In the genomic region with DNA sequence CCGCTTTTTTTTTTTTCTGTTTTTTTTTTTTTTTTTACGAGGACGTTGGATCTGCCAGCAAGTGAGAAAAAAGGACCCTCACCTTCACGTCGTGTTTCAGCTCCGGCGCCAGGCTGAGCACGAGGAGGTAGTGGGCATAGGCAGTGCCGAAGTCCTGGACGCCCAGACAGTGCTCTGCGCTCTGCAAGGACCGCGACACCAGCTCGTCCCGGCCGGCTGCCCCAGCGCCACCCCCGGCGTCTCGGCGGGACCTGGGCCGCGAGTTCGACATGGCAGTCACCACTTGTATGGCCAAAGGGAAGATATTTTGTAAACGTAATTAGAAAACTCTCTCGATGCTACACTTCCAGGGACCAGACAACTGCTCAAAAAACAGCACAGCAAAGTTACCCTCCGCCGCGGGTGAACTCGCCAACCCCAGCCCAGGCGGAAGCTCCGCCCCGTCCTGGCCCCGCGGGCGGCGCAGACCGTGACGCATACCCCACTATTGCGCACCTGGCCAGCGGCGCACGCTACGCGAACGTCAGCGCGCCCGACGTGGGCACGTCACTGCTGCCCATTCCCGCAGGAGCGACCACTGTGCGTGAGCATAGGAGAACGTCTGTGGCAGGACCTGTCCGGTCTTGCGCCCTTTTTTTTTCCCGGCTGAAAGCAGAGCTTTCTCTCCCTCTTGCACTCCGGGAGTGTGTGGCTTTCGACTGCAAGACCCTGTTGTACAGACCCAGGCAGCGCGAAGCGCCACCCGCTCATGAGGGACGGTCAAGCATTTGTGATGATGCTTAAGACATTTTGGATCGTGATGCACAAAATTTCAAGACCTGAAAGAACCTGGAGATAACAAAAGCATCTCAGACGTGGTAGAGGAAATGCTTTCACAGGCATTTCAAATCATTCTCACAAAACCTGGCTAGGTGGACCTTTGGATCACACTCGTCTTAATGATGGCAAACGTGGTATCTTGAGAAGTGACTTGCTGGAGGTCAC, we compare ENCODE assay signal across 8 cellular contexts. TPM values are rescaled to one million over a fixed set of nuclear protein-coding genes. Genes with fewer than 3 reads are reported as not detected.
A peak's percentile ranks its signal among the peaks of the same experiment; 100 is the strongest.
DNase-seq lines count a peak whose midpoint lies in the region; ATAC-seq lines count a peak whose summit lies in the region.

PRMT9 (minus strand) TSS at position 447 of the 984 bp plus-strand sequence; CDS start at position 271, 176 bp downstream.

- H3K9me3 Mint-ChIP-seq in activated T-cell treated with anti-CD3 and anti-CD28 coated beads, Interleukin-2, amount 50 U/mL, for 24 hours: no peaks in the 10 kb centered on the region

- peak within 1 kb of the TSS; percentile 78 for H3K9ac ChIP-seq in HUES64 (ENCODE audit: low read depth, low read length)
- peak within 1 kb of the TSS; percentile 97 for H3K9ac ChIP-seq in mucosa of stomach (ENCODE audit: low read length)

- H3K27me3 Mint-ChIP-seq in activated T-cell treated with anti-CD3 and anti-CD28 coated beads, Interleukin-2, amount 50 U/mL, for 24 hours: peaks cover 13% of the 10 kb centered on the region

- H3K27ac Mint-ChIP-seq in activated T-cell treated with anti-CD3 and anti-CD28 coated beads, Interleukin-2, amount 50 U/mL, for 24 hours: peak within 1 kb of the TSS; percentile 95

- DNase-seq in DMS153 (lab: John Stamatoyannopoulos, UW): peak; percentile 69
- peak; percentile 96 for DNase-seq in OCI-M1 (lab: John Stamatoyannopoulos, UW)
- DNase-seq in activated T-cell treated with anti-CD3 and anti-CD28 coated beads, Interleukin-2, amount 50 U/mL, for 24 hours: peak; percentile 93
- DNase-seq in stimulated activated CD8-positive, alpha-beta memory T cell treated with anti-CD3 and anti-CD28 coated beads, Interleukin-4, amount 100 ng/mL, for 48 hours: peak; percentile 92

- H3K4me3 ChIP-seq in HUES64 (ENCODE audit: low read length) (peak within 1 kb of the TSS; percentile 87), esophagus (ENCODE audit: low read depth in 1 of 2, low read length in 2 of 2) (peak within 1 kb of the TSS; percentile 69 to 72), mucosa of stomach (ENCODE audit: low read length) (peak within 1 kb of the TSS; percentile 95)

- peak; percentile 100 for ATAC-seq in GM21515 (IDR thresholded peaks at IDR 0.05; ENCODE audit: unreplicated experiment)

- peaks cover 6% of the 10 kb centered on the region; the same call in 1 of the 2 replicates for H3K36me3 ChIP-seq in HUES64 (ENCODE audit: insufficient read depth, low read length)
- no peaks in the 10 kb centered on the region for H3K36me3 ChIP-seq in esophagus (ENCODE audit: control insufficient read depth in 2 of 2, insufficient read depth in 2 of 2, low read length in 1 of 2)
- no peaks in the 10 kb centered on the region for H3K36me3 ChIP-seq in mucosa of stomach (ENCODE audit: control insufficient read depth, insufficient read depth, low read length)

- H3K4me3 Mint-ChIP-seq in activated T-cell treated with anti-CD3 and anti-CD28 coated beads, Interleukin-2, amount 50 U/mL, for 24 hours: peak within 1 kb of the TSS; percentile 85

- H3K4me1 ChIP-seq in HUES64 (ENCODE audit: insufficient read depth, low read length) (peaks cover 14% of the 10 kb centered on the region), esophagus (ENCODE audit: control insufficient read depth in 2 of 2, insufficient read depth in 2 of 2, low read length in 1 of 2) (no peaks in the 10 kb centered on the region), mucosa of stomach (ENCODE audit: control insufficient read depth, insufficient read depth, low read length) (no peaks in the 10 kb centered on the region)

- 1% methylated on average over 68 of the region's 69 CpGs for WGBS in HUES64
- 0 to 1% methylated on average over 69 of the region's 69 CpGs for WGBS in esophagus, 2 donors

- H3K36me3 Mint-ChIP-seq in activated T-cell treated with anti-CD3 and anti-CD28 coated beads, Interleukin-2, amount 50 U/mL, for 24 hours (ENCODE audit: low read depth): peaks cover 22% of the 10 kb centered on the region

- peaks cover 29% of the 10 kb centered on the region for H3K4me1 Mint-ChIP-seq in activated T-cell treated with anti-CD3 and anti-CD28 coated beads, Interleukin-2, amount 50 U/mL, for 24 hours (ENCODE audit: low read depth)

- H3K27ac ChIP-seq in HUES64 (ENCODE audit: low read depth, low read length): peak within 1 kb of the TSS; percentile 55; the same call in 1 of the 2 replicates
- H3K27ac ChIP-seq in esophagus (ENCODE audit: low read depth in 2 of 2, low read length in 1 of 2): peak within 1 kb of the TSS; percentile 69 to 79

- H3K9me3 ChIP-seq in HUES64 (ENCODE audit: insufficient read depth, low read depth, low read length) (no peaks in the 10 kb centered on the region), esophagus (ENCODE audit: control insufficient read depth in 2 of 2, insufficient read depth in 1 of 2, low read depth in 1 of 2, low read length in 1 of 2) (no peaks in the 10 kb centered on the region), mucosa of stomach (ENCODE audit: control insufficient read depth, low read length) (no peaks in the 10 kb centered on the region)

- H3K27me3 ChIP-seq in HUES64 (ENCODE audit: insufficient read depth, low read length) (no peaks in the 10 kb centered on the region), esophagus (ENCODE audit: control insufficient read depth in 1 of 2, insufficient read depth in 2 of 2, low read length in 2 of 2) (no peaks in the 10 kb centered on the region), mucosa of stomach (ENCODE audit: control insufficient read depth, insufficient read depth, low read length) (no peaks in the 10 kb centered on the region)

RNA-seq across cellular contexts. Expression of gene PRMT9, which starts in this region (rescaled TPM):
- polyA plus RNA-seq in HUES64 (2013, experiment 1 of 2): 6.1 TPM
- polyA plus RNA-seq in HUES64 (2013, experiment 2 of 2): 6.5 TPM
- polyA plus RNA-seq in esophagus: 1 to 10 TPM; 3.6 to 4.5 TPM

Comparison
In these comparisons a context has a peak if more than half of its experiments do, and no peak if none do; other contexts are left out.
1. Peak in every context shown above with its lines: DNase-seq, ATAC-seq, H3K4me3 ChIP-seq and H3K27ac ChIP-seq.